ENCODE assay signal across 17 cellular contexts in the genomic region with DNA sequence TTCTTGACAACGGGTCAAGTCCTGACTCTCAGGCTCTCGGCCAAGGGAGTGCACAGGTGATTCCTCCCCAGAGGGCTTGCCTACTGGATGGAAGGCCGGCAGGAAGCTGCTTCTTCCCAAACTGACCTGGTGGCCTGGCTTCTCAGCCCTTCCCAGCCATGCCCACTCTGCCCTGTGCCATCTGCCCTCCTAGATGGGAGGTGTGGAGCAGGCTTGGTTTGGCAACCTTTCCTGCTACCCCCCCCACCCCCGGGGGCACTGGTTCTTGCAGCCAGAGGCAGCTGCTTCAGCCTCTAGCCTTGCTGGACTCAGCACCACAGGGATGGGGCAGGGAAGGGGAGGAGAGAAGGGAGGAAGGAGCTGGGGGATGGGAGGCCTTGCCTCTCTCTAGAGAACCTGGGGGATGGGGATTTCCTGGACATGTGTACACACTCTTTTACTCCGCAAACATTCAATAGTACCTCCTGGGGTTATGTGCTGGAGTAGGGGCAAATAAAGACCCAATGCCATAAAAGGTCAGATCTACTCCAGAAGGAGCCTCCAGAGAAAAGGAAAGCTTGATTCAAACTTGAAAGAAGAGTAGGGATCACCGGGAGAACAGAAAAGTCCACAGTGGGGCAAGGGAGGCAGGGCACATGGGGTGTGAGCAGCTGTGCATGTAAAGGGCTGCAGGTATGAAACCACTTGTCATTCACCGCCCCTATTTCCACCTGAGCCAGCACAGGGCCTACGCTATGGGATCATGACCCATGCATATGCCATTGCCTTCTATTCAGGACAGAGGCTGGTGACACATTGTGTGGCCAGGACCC. TPM values are rescaled to one million over a fixed set of nuclear protein-coding genes. Genes with fewer than 3 reads are reported as not detected.
DNase-seq lines count a peak whose midpoint lies in the region; ATAC-seq and TF ChIP-seq lines count a peak whose summit lies in the region.
"Had no signal": no experiment of that assay in that cellular context is flagged by ENCODE, and none has a peak within 500 bp of the region (broad histone marks: within the 10 kb centered on the region; RNA-seq: fewer than 3 reads in every experiment).

No MANE protein-coding gene starts in this region.

- H3F3A ChIP-seq in GM23338 (replicated peaks; ENCODE audit: low read depth) = no peaks in the 10 kb centered on the region

- no peak overlapping the region for H3K23ac ChIP-seq in trophoblast cell (ENCODE audit: low read length)

- no peak overlapping the region for H2BK5ac ChIP-seq in trophoblast cell (ENCODE audit: low read depth, low read length, poor library complexity)

- no peak overlapping the region for H3K4me3 Mint-ChIP-seq in GM23338
- H3K4me3 Mint-ChIP-seq: activated T-cell treated with anti-CD3 and anti-CD28 coated beads, Interleukin-2, amount 50 U/mL, for 4 hours; dendritic cell treated with granulocyte-macrophage colony-stimulating factor and Interleukin-4, amounts not matched to agents 40 ng/mL and 50 ng/mL, for 4 days had no signal

- no peak overlapping the region for H3K27ac ChIP-seq in trophoblast cell (ENCODE audit: low read depth, low read length)
- H3K27ac ChIP-seq in GM23338 (ENCODE audit: low read depth) = no peak overlapping the region
- H3K27ac ChIP-seq: esophagus squamous epithelium had no signal

- H3K9me3 ChIP-seq in trophoblast cell (ENCODE audit: insufficient read depth, low read depth, low read length) = peaks cover 2% of the 10 kb centered on the region
- H3K9me3 ChIP-seq: esophagus squamous epithelium had no signal

- WGBS in trophoblast cell (ENCODE audit: extremely low coverage, insufficient coverage, insufficient read length) = no CpG with 5 or more reads among the region's 8 CpGs

- no peak overlapping the region for H4K12ac ChIP-seq in trophoblast cell (ENCODE audit: low read depth, low read length)

- no peaks in the 10 kb centered on the region for H3K27me3 ChIP-seq in trophoblast cell (ENCODE audit: insufficient read depth, low read length)
- peaks cover 22% of the 10 kb centered on the region for H3K27me3 ChIP-seq in GM23338 (ENCODE audit: insufficient read depth)

- no peaks in the 10 kb centered on the region for H3K79me2 ChIP-seq in trophoblast cell (ENCODE audit: control insufficient read depth, insufficient read depth, low read length, poor library complexity)
- H3K79me2 ChIP-seq in GM23338 (replicated peaks; ENCODE audit: insufficient read depth) = no peaks in the 10 kb centered on the region

- H4K20me1 ChIP-seq in GM23338 (replicated peaks; ENCODE audit: insufficient read depth) = no peaks in the 10 kb centered on the region

- H3K4me3 ChIP-seq in trophoblast cell (ENCODE audit: low read depth, low read length) (no peak overlapping the region), GM23338 (no peak overlapping the region)
- H3K4me3 ChIP-seq: esophagus squamous epithelium had no signal

- peaks cover 9% of the 10 kb centered on the region for H3K4me1 Mint-ChIP-seq in GM23338

- peaks cover 4 to 21% of the 10 kb centered on the region in 2 experiments for H3K4me1 ChIP-seq in trophoblast cell (ENCODE audit: control insufficient read depth in 1 of 2, insufficient read depth in 2 of 2, low read length in 2 of 2)
- H3K4me1 ChIP-seq in GM23338 (ENCODE audit: insufficient read depth) = peaks cover 9% of the 10 kb centered on the region; the same call in 1 of the 2 replicates

- H3K4ac ChIP-seq in trophoblast cell (ENCODE audit: low read depth, low read length) = no peak overlapping the region

- H4K8ac ChIP-seq in trophoblast cell (ENCODE audit: low read depth, low read length) = peak overlapping the region; percentile 17

- no peak overlapping the region for H2BK120ac ChIP-seq in trophoblast cell (ENCODE audit: insufficient read depth, low read length, poor library complexity)

- H3K4me2 ChIP-seq in trophoblast cell (ENCODE audit: low read length) (no peak overlapping the region), GM23338 (no peak overlapping the region)

- H3K36me3 ChIP-seq in trophoblast cell (ENCODE audit: control insufficient read depth in 1 of 2, insufficient read depth in 2 of 2, low read length in 2 of 2) = no peaks in the 10 kb centered on the region
- no peaks in the 10 kb centered on the region for H3K36me3 ChIP-seq in GM23338 (ENCODE audit: insufficient read depth)
- H3K36me3 ChIP-seq: esophagus squamous epithelium had no signal

- H2BK12ac ChIP-seq in trophoblast cell (ENCODE audit: low read length) = no peak overlapping the region

- H2AFZ ChIP-seq in trophoblast cell (ENCODE audit: insufficient read depth, low read length, poor library complexity) (peak overlapping the region; percentile 18), GM23338 (no peak overlapping the region; the same call in 1 of the 2 replicates)

- DNase-seq in NCI-H2081 (lab: John Stamatoyannopoulos, UW) (peak; percentile 44 to 68), NCI-H2081 treated with DMSO at 0.1 percent for 48 hours (lab: John Stamatoyannopoulos, UW) (no peak), NCI-H2029 (lab: John Stamatoyannopoulos, UW) (peak; percentile 84), cerebellum (ENCODE audit: low spot score) (peak; percentile 22), trophoblast cell (no peak), GM20000 (ENCODE audit: low spot score) (no peak), GM23338 (ENCODE audit: low spot score) (no peak)
- DNase-seq in activated naive CD4-positive, alpha-beta T cell treated with Interleukin-2 at 50 U/mL for 16 hours = no peak
- DNase-seq: activated T-cell treated with anti-CD3 and anti-CD28 coated beads, Interleukin-2, amount 50 U/mL, for 4 hours; aorta; DMS79 treated with DMSO at 0.1 percent for 48 hours; esophagus squamous epithelium; hypothalamus; NCI-H1694 treated with DMSO at 0.1 percent for 48 hours; nucleus accumbens had no signal

- H4K91ac ChIP-seq in trophoblast cell (ENCODE audit: low read depth, low read length) = peak overlapping the region; percentile 9

- H2AK5ac ChIP-seq in trophoblast cell (ENCODE audit: low read length) = no peak overlapping the region

- no peak overlapping the region for H3K9ac ChIP-seq in trophoblast cell (ENCODE audit: low read length)

- peaks cover 23% of the 10 kb centered on the region for H3K27me3 Mint-ChIP-seq in GM23338 (ENCODE audit: insufficient read depth, low read depth, poor library complexity)

- H3K14ac ChIP-seq in trophoblast cell (ENCODE audit: low read length) = no peak overlapping the region

- no peak for ATAC-seq in GM23338
- ATAC-seq: activated T-cell treated with anti-CD3 and anti-CD28 coated beads, Interleukin-2, amount 50 U/mL, for 4 hours had no signal

- H3K27ac Mint-ChIP-seq in GM23338 = no peak overlapping the region
- H3K27ac Mint-ChIP-seq: dendritic cell treated with granulocyte-macrophage colony-stimulating factor and Interleukin-4, amounts not matched to agents 40 ng/mL and 50 ng/mL, for 4 days; IgD-negative memory B cell had no signal

- H3K9me2 ChIP-seq in GM23338 (ENCODE audit: insufficient read depth) = no peaks in the 10 kb centered on the region

- no peaks in the 10 kb centered on the region for H3K36me3 Mint-ChIP-seq in GM23338 (ENCODE audit: low read depth)

- TF ChIP-seq CTCF in GM20000 (IDR thresholded peaks at IDR 0.05; ENCODE audit: extremely low read depth, missing control alignments) (no peak), GM23338 (conservative IDR thresholded peaks at IDR 0.05; ENCODE audit: low read depth in 2 of 2) (no peak)

- H3K9me3 Mint-ChIP-seq in GM23338 = no peaks in the 10 kb centered on the region
- H3K9me3 Mint-ChIP-seq: activated T-cell treated with anti-CD3 and anti-CD28 coated beads, Interleukin-2, amount 50 U/mL, for 4 hours; dendritic cell treated with granulocyte-macrophage colony-stimulating factor and Interleukin-4, amounts not matched to agents 40 ng/mL and 50 ng/mL, for 4 days; IgD-negative memory B cell had no signal

- no peak overlapping the region for H3K18ac ChIP-seq in trophoblast cell (ENCODE audit: low read length)

- peaks cover 6% of the 10 kb centered on the region for H3K79me1 ChIP-seq in trophoblast cell (ENCODE audit: low read length)

TF ChIP-seq in GM23338, 12 proteins besides CTCF, POLR2A, EP300 and RAD21 (continues in another document):
- no peak for TF ChIP-seq NANOG (IDR thresholded peaks at IDR 0.05; ENCODE audit: borderline replicate concordance)

RNA-seq across cellular contexts. Expression of a gene that starts 4.2 kb away (rescaled TPM):
- 2.9 TPM for total RNA-seq in cerebellum
- 2.2 and 2.3 TPM in 2 replicates for polyA plus RNA-seq in trophoblast cell (2013)
- total RNA-seq in GM23338 (2014; rRNA removed; shearing (Covaris generic)) = 3.1 and 3.9 TPM in 2 replicates
- polyA plus RNA-seq in GM23338 (2016; fragmentation: Nextera tagmentation; extraction: Ambion mirVana) = 1.6 and 2.2 TPM in 2 replicates

RNA-seq across cellular contexts. Expression of a gene that starts 43.2 kb away (rescaled TPM):
- total RNA-seq in cerebellum = 33.6 TPM
- 53.5 and 62.2 TPM in 2 replicates for polyA plus RNA-seq in trophoblast cell (2013)
- 132 and 199 TPM in 2 replicates for total RNA-seq in GM23338 (2014; rRNA removed; shearing (Covaris generic))
- polyA plus RNA-seq in GM23338 (2016; fragmentation: Nextera tagmentation; extraction: Ambion mirVana) = 318 and 366 TPM in 2 replicates

RNA-seq across cellular contexts. Expression of a gene that starts 45.3 kb away (rescaled TPM):
- 40.0 TPM for total RNA-seq in cerebellum
- 46.8 and 47.0 TPM in 2 replicates for polyA plus RNA-seq in trophoblast cell (2013)
- total RNA-seq in GM23338 (2014; rRNA removed; shearing (Covaris generic)) = 27.5 and 33.3 TPM in 2 replicates
- polyA plus RNA-seq in GM23338 (2016; fragmentation: Nextera tagmentation; extraction: Ambion mirVana) = 29.1 and 33.8 TPM in 2 replicates

Comparison
In these comparisons a context has a peak if more than half of its experiments do, and no peak if none do; other contexts are left out.
1. DNase-seq: peak in NCI-H2081 (2 of 2), NCI-H2029 (single experiment) and cerebellum (single experiment); none in NCI-H2081 treated with DMSO at 0.1 percent for 48 hours (single experiment), trophoblast cell (0 of 2), activated naive CD4-positive, alpha-beta T cell treated with Interleukin-2 at 50 U/mL for 16 hours (single experiment), GM20000 (single experiment) and GM23338 (single experiment).